ENCODE assay signal across 8 cellular contexts in the genomic region with DNA sequence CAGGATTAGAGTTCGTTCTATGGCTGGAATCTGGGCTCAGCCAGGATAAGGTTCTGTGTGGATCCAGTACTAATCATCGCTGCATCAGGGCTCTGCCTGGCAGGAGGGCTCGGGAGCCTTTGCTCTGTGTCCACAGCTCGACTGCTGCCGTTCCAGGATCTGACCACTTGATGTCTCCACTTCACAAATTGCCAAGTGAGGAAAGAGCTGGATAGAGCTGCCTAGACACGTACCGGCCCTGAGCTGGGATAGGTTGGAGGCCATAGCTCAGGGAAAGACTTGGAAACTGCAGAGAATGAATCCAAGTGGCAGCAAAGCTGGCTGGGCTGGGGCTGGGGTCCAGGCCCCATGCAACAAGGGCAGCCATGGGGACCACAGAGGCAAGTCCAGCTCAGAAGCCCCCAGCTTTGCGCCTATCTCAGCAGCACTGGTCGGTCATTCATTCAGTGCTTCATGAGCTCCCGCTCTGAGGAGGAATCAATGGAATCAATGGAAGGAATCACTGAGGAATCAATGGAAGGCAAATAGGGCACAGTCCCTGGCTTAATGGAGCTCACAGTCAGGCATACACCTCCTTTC. TPM values are rescaled to one million over a fixed set of nuclear protein-coding genes. Genes with fewer than 3 reads are reported as not detected.
A peak's percentile ranks its signal among the peaks of the same experiment; 100 is the strongest.
DNase-seq lines count a peak whose midpoint lies in the region; ATAC-seq, FAIRE-seq and TF ChIP-seq lines count a peak whose summit lies in the region.

No MANE protein-coding gene starts in this region.

- H3K27ac Mint-ChIP-seq in WTC11, result peak overlapping the region; percentile 48; the same call in 1 of the 2 replicates

- no peak for FAIRE-seq in bronchial epithelial cell (lab: Jason Lieb, UNC)

- H3K27me3 Mint-ChIP-seq in WTC11 (ENCODE audit: low read depth), result peaks cover 11% of the 10 kb centered on the region

- CTCF ChIA-PET in WTC11 (lab: Charles Lee), result interaction anchor here (0.5 to 4.8 kb wide), 48 partner anchors 8 to 711 kb away, joined by 3 to 106 read pairs (median 6); a partner anchor contains a TSS

- DNase-seq in AG08396 (ENCODE audit: low spot score) (peak; percentile 86), NCI-H345 treated with DMSO at 0.1 percent for 48 hours (lab: John Stamatoyannopoulos, UW; ENCODE audit: unreplicated experiment) (peak; percentile 69), WTC11 (ENCODE audit: low spot score) (peak; percentile 84), bronchial epithelial cell (ENCODE audit: low read depth) (peak; percentile 82), kidney epithelial cell (ENCODE audit: low read depth) (peak; percentile 51)
- peak; percentile 47 to 63 for DNase-seq in stimulated activated CD4-positive, alpha-beta T cell treated with anti-CD3 and anti-CD28 coated beads, Interleukin-1b, Interleukin-23, amount 100 ng/mL, for 4 hours (ENCODE audit: low read depth in 2 of 2)

- H3K36me3 ChIP-seq in bronchial epithelial cell (ENCODE audit: control insufficient read depth, insufficient read depth, low read length) (no peaks in the 10 kb centered on the region), kidney epithelial cell (ENCODE audit: control insufficient read depth, insufficient read depth, low read length) (no peaks in the 10 kb centered on the region)

- ATAC-seq in GM18868 (IDR thresholded peaks at IDR 0.05; ENCODE audit: unreplicated experiment), result peak; percentile 44
- peak; percentile 40 for ATAC-seq in HG03159 (IDR thresholded peaks at IDR 0.05; ENCODE audit: unreplicated experiment)
- peak; percentile 100 for ATAC-seq in WTC11

- TF ChIP-seq CTCF in WTC11 (IDR thresholded peaks at IDR 0.05) (0 out of 2 replicates have a peak, but pooled peaks have one; percentile 5), bronchial epithelial cell (IDR thresholded peaks at IDR 0.05; ENCODE audit: insufficient read depth, low read length, severe bottlenecking) (peak; percentile 91), kidney epithelial cell (IDR thresholded peaks at IDR 0.05; ENCODE audit: insufficient read depth, low read length, poor library complexity, severe bottlenecking) (peak; percentile 89)

- H3K36me3 Mint-ChIP-seq in WTC11, result no peaks in the 10 kb centered on the region

- peaks cover 1% of the 10 kb centered on the region for H3K9me3 Mint-ChIP-seq in WTC11

- H3K4me1 Mint-ChIP-seq in WTC11, result peaks cover 13% of the 10 kb centered on the region

- no peak overlapping the region for H3K4me3 Mint-ChIP-seq in WTC11

- no peaks in the 10 kb centered on the region for H3K27me3 ChIP-seq in bronchial epithelial cell (ENCODE audit: control insufficient read depth, insufficient read depth, low read length)
- no peaks in the 10 kb centered on the region for H3K27me3 ChIP-seq in kidney epithelial cell (ENCODE audit: control insufficient read depth, insufficient read depth, low read length)

- POLR2A ChIA-PET in WTC11 (lab: Charles Lee), result interaction anchor here (1.0 kb wide), 1 partner anchor 104 kb away, joined by 6 read pairs; no protein-coding TSS in a partner anchor

- no peak overlapping the region for H3K4me3 ChIP-seq in bronchial epithelial cell (ENCODE audit: low read depth, low read length)
- no peak overlapping the region for H3K4me3 ChIP-seq in kidney epithelial cell (ENCODE audit: low read depth, low read length)

TF ChIP-seq in WTC11, 78 proteins besides CTCF, POLR2A, EP300 and RAD21:
- TF ChIP-seq, protein P1, sequence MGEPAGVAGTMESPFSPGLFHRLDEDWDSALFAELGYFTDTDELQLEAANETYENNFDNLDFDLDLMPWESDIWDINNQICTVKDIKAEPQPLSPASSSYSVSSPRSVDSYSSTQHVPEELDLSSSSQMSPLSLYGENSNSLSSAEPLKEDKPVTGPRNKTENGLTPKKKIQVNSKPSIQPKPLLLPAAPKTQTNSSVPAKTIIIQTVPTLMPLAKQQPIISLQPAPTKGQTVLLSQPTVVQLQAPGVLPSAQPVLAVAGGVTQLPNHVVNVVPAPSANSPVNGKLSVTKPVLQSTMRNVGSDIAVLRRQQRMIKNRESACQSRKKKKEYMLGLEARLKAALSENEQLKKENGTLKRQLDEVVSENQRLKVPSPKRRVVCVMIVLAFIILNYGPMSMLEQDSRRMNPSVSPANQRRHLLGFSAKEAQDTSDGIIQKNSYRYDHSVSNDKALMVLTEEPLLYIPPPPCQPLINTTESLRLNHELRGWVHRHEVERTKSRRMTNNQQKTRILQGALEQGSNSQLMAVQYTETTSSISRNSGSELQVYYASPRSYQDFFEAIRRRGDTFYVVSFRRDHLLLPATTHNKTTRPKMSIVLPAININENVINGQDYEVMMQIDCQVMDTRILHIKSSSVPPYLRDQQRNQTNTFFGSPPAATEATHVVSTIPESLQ (CRISPR knock-in tag; IDR thresholded peaks at IDR 0.05), result no peak
- TF ChIP-seq, protein P2, sequence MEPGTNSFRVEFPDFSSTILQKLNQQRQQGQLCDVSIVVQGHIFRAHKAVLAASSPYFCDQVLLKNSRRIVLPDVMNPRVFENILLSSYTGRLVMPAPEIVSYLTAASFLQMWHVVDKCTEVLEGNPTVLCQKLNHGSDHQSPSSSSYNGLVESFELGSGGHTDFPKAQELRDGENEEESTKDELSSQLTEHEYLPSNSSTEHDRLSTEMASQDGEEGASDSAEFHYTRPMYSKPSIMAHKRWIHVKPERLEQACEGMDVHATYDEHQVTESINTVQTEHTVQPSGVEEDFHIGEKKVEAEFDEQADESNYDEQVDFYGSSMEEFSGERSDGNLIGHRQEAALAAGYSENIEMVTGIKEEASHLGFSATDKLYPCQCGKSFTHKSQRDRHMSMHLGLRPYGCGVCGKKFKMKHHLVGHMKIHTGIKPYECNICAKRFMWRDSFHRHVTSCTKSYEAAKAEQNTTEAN (CRISPR knock-in tag; IDR thresholded peaks at IDR 0.05), result no peak
- TF ChIP-seq GABPB1 (CRISPR knock-in tag; IDR thresholded peaks at IDR 0.05), result peak; percentile 52; the same call in 1 of the 2 replicates
- TF ChIP-seq, protein P3, sequence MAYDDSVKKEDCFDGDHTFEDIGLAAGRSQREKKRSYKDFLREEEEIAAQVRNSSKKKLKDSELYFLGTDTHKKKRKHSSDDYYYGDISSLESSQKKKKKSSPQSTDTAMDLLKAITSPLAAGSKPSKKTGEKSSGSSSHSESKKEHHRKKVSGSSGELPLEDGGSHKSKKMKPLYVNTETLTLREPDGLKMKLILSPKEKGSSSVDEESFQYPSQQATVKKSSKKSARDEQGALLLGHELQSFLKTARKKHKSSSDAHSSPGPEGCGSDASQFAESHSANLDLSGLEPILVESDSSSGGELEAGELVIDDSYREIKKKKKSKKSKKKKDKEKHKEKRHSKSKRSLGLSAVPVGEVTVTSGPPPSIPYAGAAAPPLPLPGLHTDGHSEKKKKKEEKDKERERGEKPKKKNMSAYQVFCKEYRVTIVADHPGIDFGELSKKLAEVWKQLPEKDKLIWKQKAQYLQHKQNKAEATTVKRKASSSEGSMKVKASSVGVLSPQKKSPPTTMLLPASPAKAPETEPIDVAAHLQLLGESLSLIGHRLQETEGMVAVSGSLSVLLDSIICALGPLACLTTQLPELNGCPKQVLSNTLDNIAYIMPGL (CRISPR knock-in tag; IDR thresholded peaks at IDR 0.05), result 0 out of 2 replicates have a peak, but pooled peaks have one; percentile 26
- TF ChIP-seq HMGA2 (CRISPR knock-in tag; IDR thresholded peaks at IDR 0.05), result no peak
- TF ChIP-seq NFYB (CRISPR knock-in tag; conservative IDR thresholded peaks at IDR 0.05; ENCODE audit: low read depth), result no peak
TF ChIP-seq in WTC11: peak in this region for 2.

RNA-seq across cellular contexts. Expression of a gene that starts 38.0 kb away (rescaled TPM):
- total RNA-seq in WTC11 (2021) (77.7 to 81.8 TPM (median 80.0 TPM) in 3 replicates), bronchial epithelial cell (18.2 and 37.5 TPM in 2 replicates), kidney epithelial cell (29.2 and 38.0 TPM in 2 replicates)

Comparison
In these comparisons a context has a peak if more than half of its experiments do, and no peak if none do; other contexts are left out.
1. ATAC-seq: peak in every context shown above with its lines; median percentile 100 in WTC11; 44 in GM18868; 40 in HG03159.
2. CTCF ChIP-seq: peak in every context shown above with its lines; median percentile 91 in bronchial epithelial cell; 89 in kidney epithelial cell; 5 in WTC11.